In the genomic region with DNA sequence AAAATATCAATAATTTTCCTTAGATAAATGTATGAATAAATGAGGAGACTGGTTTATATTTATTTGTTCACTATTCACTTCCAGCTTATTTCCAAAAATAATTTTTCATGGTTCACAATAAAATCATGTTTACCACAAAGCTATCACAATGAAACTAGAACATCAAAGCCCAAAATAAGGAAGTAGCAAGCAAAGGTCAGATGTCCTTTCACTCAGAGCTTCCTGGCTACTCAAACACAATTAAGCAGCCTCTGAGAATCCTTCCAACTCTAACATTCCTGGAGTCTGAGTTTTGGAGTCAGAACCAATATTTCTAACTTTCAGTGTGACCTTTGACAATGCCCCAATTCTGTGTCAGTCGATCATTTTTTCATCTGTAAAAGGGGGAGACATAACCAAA, we compare ENCODE assay signal across 12 cellular contexts.
"Had no signal": no experiment of that assay in that cellular context is flagged by ENCODE, and none has a peak within 500 bp of the region (broad histone marks: within the 10 kb centered on the region; RNA-seq: fewer than 3 reads in every experiment).

No MANE protein-coding gene starts in this region.

- H3K36me3 ChIP-seq: esophagus squamous epithelium, left lung, ovary, stomach, thoracic aorta had no signal

- H3K4me3 ChIP-seq: esophagus squamous epithelium, left lung, ovary, stomach, thoracic aorta had no signal

- ATAC-seq: activated CD4-positive, CD25-positive, alpha-beta regulatory T cell treated with anti-CD3 and anti-CD28 coated beads, Interleukin-2, amount 50 U/mL, for 24 hours; foreskin keratinocyte; left lung; T-helper 17 cell had no signal

- H3K4me1 ChIP-seq: foreskin keratinocyte had no signal

- DNase-seq: activated effector memory CD4-positive, alpha-beta T cell treated with Interleukin-2 at 50 U/mL for 16 hours; activated T-cell treated with anti-CD3 and anti-CD28 coated beads, Interleukin-2, amount 50 U/mL, for 1 hour; cortex of kidney; esophagus squamous epithelium; foreskin keratinocyte; left lung; ovary; stimulated activated CD4-positive, alpha-beta T cell treated with anti-CD3 and anti-CD28 coated beads, Interleukin-4, amount 100 ng/mL, for 1 hour; stomach; T-helper 17 cell had no signal

- H3K9me3 ChIP-seq: esophagus squamous epithelium, left lung, ovary, stomach, thoracic aorta had no signal
